In the genomic region with DNA sequence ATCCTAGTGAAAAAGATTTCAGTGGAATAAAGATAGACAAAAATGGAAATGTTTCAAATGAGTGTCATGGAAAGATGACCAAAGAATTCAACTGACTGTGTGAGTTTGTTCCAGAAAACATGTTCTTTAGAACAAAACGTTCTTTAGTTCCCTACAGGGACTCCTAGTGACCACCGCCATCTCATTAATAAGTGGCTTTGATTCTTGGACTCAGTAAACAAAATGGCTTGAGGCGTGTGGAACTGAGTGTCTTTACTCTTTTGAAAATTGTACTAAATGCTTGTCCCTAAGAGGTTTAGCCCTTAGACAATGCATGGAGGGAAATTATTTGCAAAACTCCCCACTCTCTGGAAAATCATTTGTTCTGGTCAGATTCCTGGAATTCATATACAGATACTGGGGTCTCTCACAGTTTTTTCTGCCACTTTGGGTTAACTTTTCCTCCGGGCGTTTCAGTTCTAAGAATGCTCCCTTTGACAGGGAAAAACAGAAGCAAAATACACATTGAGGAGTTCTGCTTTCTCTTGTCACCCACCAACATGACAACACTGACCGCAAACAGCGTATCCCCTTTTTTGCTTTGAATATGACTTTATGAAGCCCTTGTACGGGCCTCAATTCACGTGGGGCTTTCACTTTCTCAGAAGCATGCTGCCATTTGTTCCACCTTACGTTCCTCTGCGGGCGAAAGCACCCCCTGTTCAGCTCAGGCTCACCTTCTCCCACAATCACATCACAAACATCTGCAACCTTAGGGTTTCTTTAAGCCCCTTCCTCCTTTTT, we compare ENCODE assay signal across 8 cellular contexts. TPM values are rescaled to one million over a fixed set of nuclear protein-coding genes. Genes with fewer than 3 reads are reported as not detected.
A peak's percentile ranks its signal among the peaks of the same experiment; 100 is the strongest.
DNase-seq lines count a peak whose midpoint lies in the region; ATAC-seq and TF ChIP-seq lines count a peak whose summit lies in the region.

No MANE protein-coding gene starts in this region.

- DNase-seq in GM10266 (ENCODE audit: extremely low spot score) = peak; percentile 73
- no peak for DNase-seq in neural progenitor cell (ENCODE audit: low spot score)
- no peak for DNase-seq in NCI-H2171 (lab: John Stamatoyannopoulos, UW)
- no peak for DNase-seq in NCI-H524 (lab: John Stamatoyannopoulos, UW)
- no peak for DNase-seq in cortex of kidney (lab: John Stamatoyannopoulos, UW)

- no peak overlapping the region for H3K27ac ChIP-seq in neural progenitor cell

- H3K4me3 ChIP-seq in neural progenitor cell = no peak overlapping the region

- H3K27me3 Mint-ChIP-seq in activated naive CD4-positive, alpha-beta T cell treated with anti-CD3 and anti-CD28 coated beads, Interleukin-2, amount 50 U/mL, for 24 hours = no peaks in the 10 kb centered on the region
- peaks cover 7% of the 10 kb centered on the region for H3K27me3 Mint-ChIP-seq in neural progenitor cell (ENCODE audit: insufficient read depth, low read depth)

- no peaks in the 10 kb centered on the region for H3K79me2 ChIP-seq in neural progenitor cell (ENCODE audit: low read depth)

- H4K20me1 ChIP-seq in neural progenitor cell (ENCODE audit: low read depth) = no peaks in the 10 kb centered on the region

- no peaks in the 10 kb centered on the region for H3K36me3 Mint-ChIP-seq in activated naive CD4-positive, alpha-beta T cell treated with anti-CD3 and anti-CD28 coated beads, Interleukin-2, amount 50 U/mL, for 24 hours
- H3K36me3 Mint-ChIP-seq in neural progenitor cell = no peaks in the 10 kb centered on the region

- H3K4me3 Mint-ChIP-seq in activated naive CD4-positive, alpha-beta T cell treated with anti-CD3 and anti-CD28 coated beads, Interleukin-2, amount 50 U/mL, for 24 hours = peak overlapping the region; percentile 76
- no peak overlapping the region for H3K4me3 Mint-ChIP-seq in neural progenitor cell

- no peak for TF ChIP-seq CTCF in GM10266 (IDR thresholded peaks at IDR 0.05; ENCODE audit: control insufficient read depth, insufficient read depth, low read depth, missing control alignments)
- no peak for TF ChIP-seq CTCF in neural progenitor cell (IDR thresholded peaks at IDR 0.05)

- peaks cover 23% of the 10 kb centered on the region for H3F3A ChIP-seq in neural progenitor cell (ENCODE audit: low read depth)

- H2AFZ ChIP-seq in neural progenitor cell (replicated peaks) = peak overlapping the region; percentile 44

- no peaks in the 10 kb centered on the region for H3K9me3 Mint-ChIP-seq in activated naive CD4-positive, alpha-beta T cell treated with anti-CD3 and anti-CD28 coated beads, Interleukin-2, amount 50 U/mL, for 24 hours
- H3K9me3 Mint-ChIP-seq in neural progenitor cell = no peaks in the 10 kb centered on the region

- peak; percentile 61 for ATAC-seq in HG03354 (IDR thresholded peaks at IDR 0.05; ENCODE audit: poor library complexity, severe bottlenecking, unreplicated experiment)
- ATAC-seq in HG03460 (IDR thresholded peaks at IDR 0.05; ENCODE audit: unreplicated experiment) = no peak

- no peaks in the 10 kb centered on the region for H3K9me3 ChIP-seq in neural progenitor cell (ENCODE audit: low read depth)

- H3K4me2 ChIP-seq in neural progenitor cell = no peak overlapping the region

- H3K27me3 ChIP-seq in neural progenitor cell = no peaks in the 10 kb centered on the region

- peaks cover 24% of the 10 kb centered on the region for H3K4me1 Mint-ChIP-seq in activated naive CD4-positive, alpha-beta T cell treated with anti-CD3 and anti-CD28 coated beads, Interleukin-2, amount 50 U/mL, for 24 hours
- peaks cover 39% of the 10 kb centered on the region for H3K4me1 Mint-ChIP-seq in neural progenitor cell

- peaks cover 38% of the 10 kb centered on the region for H3K4me1 ChIP-seq in neural progenitor cell

- no peak overlapping the region for H3K9ac ChIP-seq in neural progenitor cell

- H3K27ac Mint-ChIP-seq in activated naive CD4-positive, alpha-beta T cell treated with anti-CD3 and anti-CD28 coated beads, Interleukin-2, amount 50 U/mL, for 24 hours = peak overlapping the region; percentile 38
- peak overlapping the region; percentile 22 for H3K27ac Mint-ChIP-seq in neural progenitor cell

- no peaks in the 10 kb centered on the region for H3K36me3 ChIP-seq in neural progenitor cell

RNA-seq across cellular contexts. Expression of gene NRROS, which starts 15.3 kb away (rescaled TPM):
- 0.58 and 1.7 TPM in 2 replicates for total RNA-seq in neural progenitor cell (ENCODE audit: low replicate concordance)

RNA-seq across cellular contexts. Expression of gene FBXO45, which starts 55.7 kb away (rescaled TPM):
- total RNA-seq in neural progenitor cell (ENCODE audit: low replicate concordance) = 14.4 and 23.1 TPM in 2 replicates

RNA-seq across cellular contexts. Expression of gene WDR53, which starts 55.8 kb away (rescaled TPM):
- total RNA-seq in neural progenitor cell (ENCODE audit: low replicate concordance) = 9.3 and 9.7 TPM in 2 replicates
